Comparison of ENCODE assay signal across 20 cellular contexts in the genomic region with DNA sequence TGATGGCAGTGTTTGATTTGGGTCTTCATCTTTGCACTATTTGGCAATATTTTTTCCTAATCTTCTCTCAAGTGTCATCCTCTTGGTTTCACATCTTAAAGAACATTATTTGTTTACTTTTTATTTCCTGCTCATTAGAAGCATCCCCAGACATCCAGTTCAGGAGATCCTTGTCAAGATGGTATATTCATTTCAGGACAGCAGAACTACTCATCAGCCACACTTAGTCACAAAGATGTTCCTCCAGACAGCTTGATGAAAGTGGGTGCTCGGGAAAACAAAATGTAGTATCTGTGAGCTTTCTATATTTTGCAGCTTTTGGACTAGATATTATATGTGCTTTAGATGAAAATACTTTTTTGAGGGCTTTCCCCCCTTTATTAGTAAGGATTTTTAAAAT.
DNase-seq lines count a peak whose midpoint lies in the region; ATAC-seq lines count a peak whose summit lies in the region.
"Had no signal": no experiment of that assay in that cellular context is flagged by ENCODE, and none has a peak within 500 bp of the region (broad histone marks: within the 10 kb centered on the region; RNA-seq: fewer than 3 reads in every experiment).

No MANE protein-coding gene starts in this region.

- H3K27me3 ChIP-seq in mesenchymal stem cell (ENCODE audit: control insufficient read depth in 1 of 2, insufficient read depth in 1 of 2, low read length in 2 of 2) = no peaks in the 10 kb centered on the region
- H3K27me3 ChIP-seq: BE2C, SJSA1 had no signal

- no peak overlapping the region for H2AK5ac ChIP-seq in mesenchymal stem cell (ENCODE audit: low read length, severe bottlenecking)

- DNase-seq in activated CD4-positive, CD25-positive, alpha-beta regulatory T cell (lab: John Stamatoyannopoulos, UW) = no peak
- peak; percentile 15 for DNase-seq in EL
- no peak for DNase-seq in T-cell
- DNase-seq in mesenchymal stem cell = peak; percentile 30
- no peak for DNase-seq in NCI-H748 (lab: John Stamatoyannopoulos, UW; ENCODE audit: unreplicated experiment)
- DNase-seq in NAMALWA (ENCODE audit: low spot score) = no peak
- DNase-seq: BE2C; CD8-positive, alpha-beta memory T cell; DMS79; GF-D8; H7; NCI-H1436; NCI-H2029 treated with DMSO at 0.1 percent for 48 hours; NCI-H82 had no signal

- H3K27me3 Mint-ChIP-seq in T-cell = no peaks in the 10 kb centered on the region
- H3K27me3 Mint-ChIP-seq: CD8-positive, alpha-beta memory T cell had no signal

- no peak overlapping the region for H3K9ac ChIP-seq in mesenchymal stem cell (ENCODE audit: low read length)

- no peak overlapping the region for H2BK120ac ChIP-seq in mesenchymal stem cell (ENCODE audit: low read depth, low read length)

- peaks cover 32% of the 10 kb centered on the region for H3K36me3 Mint-ChIP-seq in T-cell

- peaks cover 7 to 74% of the 10 kb centered on the region in 2 experiments for H3K36me3 ChIP-seq in mesenchymal stem cell (ENCODE audit: control insufficient read depth in 1 of 2, insufficient read depth in 2 of 2, low read depth in 1 of 2, low read length in 2 of 2)
- H3K36me3 ChIP-seq: BE2C had no signal

- H3K4me2 ChIP-seq in mesenchymal stem cell (ENCODE audit: low read length, poor library complexity, severe bottlenecking) = no peak overlapping the region

- no peak overlapping the region for H3K4ac ChIP-seq in mesenchymal stem cell (ENCODE audit: low read depth in 1 of 2, low read length in 2 of 2)

- H3K79me1 ChIP-seq in mesenchymal stem cell (replicated peaks; ENCODE audit: low read length, poor library complexity, severe bottlenecking) = peaks cover 12% of the 10 kb centered on the region

- H3K4me3 Mint-ChIP-seq in T-cell = no peak overlapping the region
- H3K4me3 Mint-ChIP-seq: CD8-positive, alpha-beta memory T cell had no signal

- H2BK5ac ChIP-seq in mesenchymal stem cell (ENCODE audit: low read depth, low read length, poor library complexity, severe bottlenecking) = no peak overlapping the region

- CTCF ChIA-PET in T-cell (lab: Charles Lee) = no interaction called here

- H2AFZ ChIP-seq in mesenchymal stem cell (ENCODE audit: low read depth, low read length) = no peak overlapping the region

- no peak overlapping the region for H2BK12ac ChIP-seq in mesenchymal stem cell (ENCODE audit: low read length in 2 of 2)

- H4K91ac ChIP-seq in mesenchymal stem cell (ENCODE audit: low read length) = no peak overlapping the region

- H3K23ac ChIP-seq in mesenchymal stem cell (ENCODE audit: low read length in 2 of 2) = no peak overlapping the region

- ATAC-seq in activated CD4-positive, CD25-positive, alpha-beta regulatory T cell treated with anti-CD3 and anti-CD28 coated beads, Interleukin-2, amount 50 U/mL, for 24 hours = peak; percentile 64 to 83
- no peak for ATAC-seq in T-cell (replicated peaks in 1 of 4)
- no peak for ATAC-seq in GM19455 (IDR thresholded peaks at IDR 0.05; ENCODE audit: unreplicated experiment)
- ATAC-seq: K562 had no signal

- H3K9me3 ChIP-seq in mesenchymal stem cell (ENCODE audit: control insufficient read depth, low read length) = no peaks in the 10 kb centered on the region
- H3K9me3 ChIP-seq: BE2C, SJSA1 had no signal

- H3K27ac ChIP-seq in mesenchymal stem cell (ENCODE audit: low read length, poor library complexity, severe bottlenecking) = no peak overlapping the region
- H3K27ac ChIP-seq: 22Rv1, HL-60, SJSA1 had no signal

- POLR2A ChIA-PET in T-cell (lab: Charles Lee) = interaction anchor here in 1 of 2 donors (0.6 to 0.7 kb wide), 2 partner anchors 33 to 79 kb away, joined by 3 to 8 read pairs; no protein-coding TSS in a partner anchor

- H3K18ac ChIP-seq in mesenchymal stem cell (ENCODE audit: low read depth in 1 of 2, low read length in 2 of 2) = no peak overlapping the region

- no peak overlapping the region for H2BK15ac ChIP-seq in mesenchymal stem cell (ENCODE audit: low read depth, poor library complexity, severe bottlenecking)

- WGBS in mesenchymal stem cell = 75% methylated on average over 1 of the region's 1 CpG

- H3K4me1 Mint-ChIP-seq in T-cell = peaks cover 0 to 5% (median 4%) of the 10 kb centered on the region in 3 donors

- no peak overlapping the region for H3K14ac ChIP-seq in mesenchymal stem cell (ENCODE audit: low read length in 2 of 2)

- H3K27ac Mint-ChIP-seq in T-cell = peak overlapping the region; percentile 53 to 54

- peaks cover 1% of the 10 kb centered on the region for H3K4me1 ChIP-seq in mesenchymal stem cell (ENCODE audit: control insufficient read depth, insufficient read depth, low read depth, low read length)
- H3K4me1 ChIP-seq: BE2C, SJSA1 had no signal

- no peak overlapping the region for H3K4me3 ChIP-seq in mesenchymal stem cell (ENCODE audit: insufficient read depth in 1 of 2, low read depth in 1 of 2, low read length in 2 of 2)
- H3K4me3 ChIP-seq: K562, SJSA1 had no signal

- H4K8ac ChIP-seq in mesenchymal stem cell (ENCODE audit: low read length) = no peak overlapping the region

- H3K9me3 Mint-ChIP-seq in T-cell = no peaks in the 10 kb centered on the region
- H3K9me3 Mint-ChIP-seq: CD8-positive, alpha-beta memory T cell had no signal

Comparison
In these comparisons a context has a peak if more than half of its experiments do, and no peak if none do; other contexts are left out.
1. ATAC-seq: peak in activated CD4-positive, CD25-positive, alpha-beta regulatory T cell treated with anti-CD3 and anti-CD28 coated beads, Interleukin-2, amount 50 U/mL, for 24 hours (2 of 2); none in T-cell (0 of 4) and GM19455 (single experiment).
2. DNase-seq: peak in EL (single experiment) and mesenchymal stem cell (single experiment); none in activated CD4-positive, CD25-positive, alpha-beta regulatory T cell (0 of 4), T-cell (0 of 34), NCI-H748 (single experiment) and NAMALWA (single experiment).